Comparison of ENCODE assay signal across 20 cellular contexts in genomic region chr10:11504566-11505285, GRCh38.
DNase-seq lines count a peak whose midpoint lies in the region; ATAC-seq, FAIRE-seq and TF ChIP-seq lines count a peak whose summit lies in the region.
"Had no signal": no experiment of that assay in that cellular context is flagged by ENCODE, and none has a peak within 500 bp of the region (broad histone marks: within the 10 kb centered on the region; RNA-seq: fewer than 3 reads in every experiment).

No MANE protein-coding gene starts in this region.

- no peak overlapping the region for H3K18ac ChIP-seq in H9 (ENCODE audit: insufficient read length, low read depth, low read length)

- no peak overlapping the region for H3K14ac ChIP-seq in H9 (ENCODE audit: insufficient read depth, low read length)

- H3K4me1 ChIP-seq in A549 (no peaks in the 10 kb centered on the region), H9 (ENCODE audit: insufficient read depth, low read length) (no peaks in the 10 kb centered on the region), ascending aorta (no peaks in the 10 kb centered on the region)

- H3K4ac ChIP-seq in H9 (ENCODE audit: low read depth, low read length) = no peak overlapping the region

- H2BK20ac ChIP-seq in H9 (ENCODE audit: low read depth, low read length, poor library complexity, severe bottlenecking) = no peak overlapping the region

- no peak overlapping the region for H3K9ac ChIP-seq in H9 (ENCODE audit: extremely low read depth, insufficient read length, low read length)
- H3K9ac ChIP-seq: BLaER1, KMS-11 had no signal

- no peak for ATAC-seq in A549
- no peak for ATAC-seq in stimulated activated effector memory CD8-positive, alpha-beta T cell treated with anti-CD3 and anti-CD28 coated beads, Interleukin-12 subunit alpha, Interleukin-12 subunit beta, amount 100 ng/mL, for 72 hours

- no peak for TF ChIP-seq RAD21 in A549 (conservative IDR thresholded peaks at IDR 0.05 in 1 of 2, IDR thresholded peaks at IDR 0.05 in 1 of 2)

- no peaks in the 10 kb centered on the region for H4K20me1 ChIP-seq in H9 (ENCODE audit: control insufficient read depth, insufficient read depth, insufficient read length)

- peak; percentile 54 for FAIRE-seq in A549 (lab: Jason Lieb, UNC)
- FAIRE-seq: GM12878, H1 had no signal

- H3K56ac ChIP-seq in H9 (ENCODE audit: insufficient read length, low read depth, low read length) = no peak overlapping the region

- H3K27ac ChIP-seq in A549 (no peak overlapping the region), H9 (ENCODE audit: insufficient read length, low read depth, low read length) (no peak overlapping the region), ascending aorta (no peak overlapping the region)
- H3K27ac ChIP-seq: BLaER1, KMS-11 had no signal

- no peaks in the 10 kb centered on the region for H3K23me2 ChIP-seq in H9 (ENCODE audit: insufficient read length, low read depth, low read length, poor library complexity, severe bottlenecking)

- no peaks in the 10 kb centered on the region for H3K79me1 ChIP-seq in H9 (ENCODE audit: insufficient read depth, low read depth, low read length, poor library complexity, severe bottlenecking)

- no peak overlapping the region for H4K8ac ChIP-seq in H9 (replicated peaks; ENCODE audit: insufficient read length, low read depth, low read length)

- H3K4me1 Mint-ChIP-seq in H9 = peaks cover 11 to 15% of the 10 kb centered on the region in 2 experiments
- peaks cover 43% of the 10 kb centered on the region for H3K4me1 Mint-ChIP-seq in brain
- H3K4me1 Mint-ChIP-seq in nephron progenitor cell = peaks cover 14% of the 10 kb centered on the region
- peaks cover 9% of the 10 kb centered on the region for H3K4me1 Mint-ChIP-seq in progenitor cell of endocrine pancreas (ENCODE audit: low read depth)
- H3K4me1 Mint-ChIP-seq in stimulated activated effector memory CD8-positive, alpha-beta T cell treated with anti-CD3 and anti-CD28 coated beads, Interleukin-12 subunit alpha, Interleukin-12 subunit beta, amount 100 ng/mL, for 72 hours = no peaks in the 10 kb centered on the region

- H3K36me3 Mint-ChIP-seq in H9 (ENCODE audit: insufficient read depth in 1 of 3, low read depth in 3 of 3) (peaks cover 0 to 4% (median 2%) of the 10 kb centered on the region in 3 experiments; a peak in 4 of 7 replicates), brain (peaks cover 39% of the 10 kb centered on the region), nephron progenitor cell (ENCODE audit: low read depth) (peaks cover 68% of the 10 kb centered on the region), progenitor cell of endocrine pancreas (ENCODE audit: insufficient read depth) (peaks cover 7% of the 10 kb centered on the region)
- no peaks in the 10 kb centered on the region for H3K36me3 Mint-ChIP-seq in stimulated activated effector memory CD8-positive, alpha-beta T cell treated with anti-CD3 and anti-CD28 coated beads, Interleukin-12 subunit alpha, Interleukin-12 subunit beta, amount 100 ng/mL, for 72 hours

- H3K4me3 ChIP-seq in A549 (no peak overlapping the region), ascending aorta (no peak overlapping the region)
- H3K4me3 ChIP-seq: BLaER1, GM12878 had no signal

- peaks cover 0 to 3% of the 10 kb centered on the region in 2 donors for H3K36me3 ChIP-seq in ascending aorta

- H3K27me3 ChIP-seq in H9 (ENCODE audit: insufficient read depth, low read length) = no peaks in the 10 kb centered on the region
- H3K27me3 ChIP-seq in ascending aorta = no peaks in the 10 kb centered on the region
- H3K27me3 ChIP-seq: BLaER1 had no signal

- DNase-seq in A549 (ENCODE audit: low read depth in 1 of 2, low spot score in 1 of 2) (no peak), H9 (no peak), nephron progenitor cell (no peak), ascending aorta (ENCODE audit: low spot score in 2 of 2) (no peak), progenitor cell of endocrine pancreas (ENCODE audit: low spot score, unreplicated experiment) (no peak)
- DNase-seq in activated CD4-positive, alpha-beta T cell treated with anti-CD3 and anti-CD28 coated beads, Interleukin-2, amount 50 U/mL, for 48 hours = no peak
- no peak for DNase-seq in stimulated activated effector memory CD8-positive, alpha-beta T cell treated with anti-CD3 and anti-CD28 coated beads, Interleukin-12 subunit alpha, Interleukin-12 subunit beta, amount 100 ng/mL, for 72 hours (ENCODE audit: low spot score in 2 of 2)
- DNase-seq: Caco-2; CD4-positive, alpha-beta T cell; DMS 273 treated with DMSO at 0.1 percent for 48 hours; DMS79 treated with DMSO at 0.1 percent for 48 hours; NCI-H1092 treated with DMSO at 0.1 percent for 48 hours; NCI-H1436 treated with DMSO at 0.1 percent for 48 hours; NCI-H1930; NCI-H510A had no signal

- H3K9me3 Mint-ChIP-seq in H9 (no peaks in the 10 kb centered on the region), brain (no peaks in the 10 kb centered on the region), nephron progenitor cell (no peaks in the 10 kb centered on the region), progenitor cell of endocrine pancreas (ENCODE audit: low read depth) (no peaks in the 10 kb centered on the region)
- H3K9me3 Mint-ChIP-seq in stimulated activated effector memory CD8-positive, alpha-beta T cell treated with anti-CD3 and anti-CD28 coated beads, Interleukin-12 subunit alpha, Interleukin-12 subunit beta, amount 100 ng/mL, for 72 hours = no peaks in the 10 kb centered on the region
- H3K9me3 Mint-ChIP-seq: CD4-positive, alpha-beta T cell had no signal

- no peak for TF ChIP-seq POLR2A in A549 (IDR thresholded peaks at IDR 0.05; ENCODE audit: low read length)

- H2BK5ac ChIP-seq in H9 (ENCODE audit: insufficient read length, low read length) = no peak overlapping the region

- H3T11ph ChIP-seq in H9 (ENCODE audit: low read length) = no peak overlapping the region

- H3K27ac Mint-ChIP-seq in H9 (peak overlapping the region in 2 of 3 experiments; percentile 5 to 12; a peak in 2 of 7 replicates), brain (peak overlapping the region; percentile 18 to 92 (median 73)), nephron progenitor cell (peak overlapping the region; percentile 63), progenitor cell of endocrine pancreas (no peak overlapping the region)
- no peak overlapping the region for H3K27ac Mint-ChIP-seq in stimulated activated effector memory CD8-positive, alpha-beta T cell treated with anti-CD3 and anti-CD28 coated beads, Interleukin-12 subunit alpha, Interleukin-12 subunit beta, amount 100 ng/mL, for 72 hours
- H3K27ac Mint-ChIP-seq: CD4-positive, alpha-beta T cell had no signal

- H3K27me3 Mint-ChIP-seq in H9 (ENCODE audit: low read depth) (no peaks in the 10 kb centered on the region), brain (no peaks in the 10 kb centered on the region), nephron progenitor cell (ENCODE audit: low read depth, poor library complexity) (no peaks in the 10 kb centered on the region), progenitor cell of endocrine pancreas (no peaks in the 10 kb centered on the region)
- H3K27me3 Mint-ChIP-seq: CD4-positive, alpha-beta T cell had no signal

- no peak overlapping the region for H2BK120ac ChIP-seq in H9 (ENCODE audit: low read depth, low read length, poor library complexity, severe bottlenecking)

- no peak overlapping the region for H3K4me3 Mint-ChIP-seq in H9
- H3K4me3 Mint-ChIP-seq in brain = peak overlapping the region in 2 of 5 experiments; percentile 34 to 43
- H3K4me3 Mint-ChIP-seq in nephron progenitor cell = no peak overlapping the region
- no peak overlapping the region for H3K4me3 Mint-ChIP-seq in progenitor cell of endocrine pancreas (ENCODE audit: low read depth)
- H3K4me3 Mint-ChIP-seq in stimulated activated effector memory CD8-positive, alpha-beta T cell treated with anti-CD3 and anti-CD28 coated beads, Interleukin-12 subunit alpha, Interleukin-12 subunit beta, amount 100 ng/mL, for 72 hours = no peak overlapping the region
- H3K4me3 Mint-ChIP-seq: CD4-positive, alpha-beta T cell had no signal

- H2AFZ ChIP-seq in H9 (ENCODE audit: low read length) = no peak overlapping the region

- no peak overlapping the region for H3K23ac ChIP-seq in H9 (ENCODE audit: insufficient read length, low read depth, low read length)

- CTCF ChIA-PET in A549 (lab: Yijun Ruan, JAX) = interaction anchor here (0.8 to 2.4 kb wide), 6 partner anchors 10 to 254 kb away, joined by 3 to 19 read pairs (median 4); no protein-coding TSS in a partner anchor

- no peak overlapping the region for H4K91ac ChIP-seq in H9 (ENCODE audit: insufficient read length, low read depth, low read length)

- intact Hi-C loops in ascending aorta (cut with DNase I) = no loop called here

- H2BK12ac ChIP-seq in H9 (ENCODE audit: insufficient read length, low read depth, low read length) = no peak overlapping the region

- no peak overlapping the region for H4K5ac ChIP-seq in H9 (ENCODE audit: insufficient read length, low read depth, low read length)

- H2BK15ac ChIP-seq in H9 (ENCODE audit: low read depth, low read length) = no peak overlapping the region

- no peaks in the 10 kb centered on the region for H3K79me2 ChIP-seq in H9 (ENCODE audit: insufficient read depth, low read length)

- 89% methylated on average over 7 of the region's 7 CpGs for WGBS in A549 (ENCODE audit: missing lambda C conversion rate)
- no CpG with 5 or more reads among the region's 7 CpGs for WGBS in H9 (ENCODE audit: extremely low coverage, insufficient read length, low lambda C conversion rate)

- POLR2A ChIA-PET in A549 (lab: Yijun Ruan, JAX) = no interaction called here

- H2AK5ac ChIP-seq in H9 (ENCODE audit: insufficient read length, low read length) = no peak overlapping the region

- TF ChIP-seq EP300 in A549 (IDR thresholded peaks at IDR 0.05) = no peak

- H3K9me3 ChIP-seq in A549 = no peaks in the 10 kb centered on the region
- no peaks in the 10 kb centered on the region for H3K9me3 ChIP-seq in H9 (ENCODE audit: control insufficient read depth, low read depth, low read length)
- no peaks in the 10 kb centered on the region for H3K9me3 ChIP-seq in ascending aorta
- H3K9me3 ChIP-seq: BLaER1, Caco-2 had no signal

- TF ChIP-seq CTCF in A549 (IDR thresholded peaks at IDR 0.05) (no peak), H9 (conservative IDR thresholded peaks at IDR 0.05) (no peak), brain (conservative IDR thresholded peaks at IDR 0.05) (no peak), nephron progenitor cell (IDR thresholded peaks at IDR 0.05) (no peak), ascending aorta (IDR thresholded peaks at IDR 0.05) (no peak), progenitor cell of endocrine pancreas (IDR thresholded peaks at IDR 0.05; ENCODE audit: unreplicated experiment) (no peak)

- no peak overlapping the region for H3K4me2 ChIP-seq in A549
- H3K4me2 ChIP-seq in H9 (ENCODE audit: insufficient read depth, insufficient read length, low read length) = no peak overlapping the region
- H3K4me2 ChIP-seq: BLaER1, KMS-11 had no signal

TF ChIP-seq in A549, 52 proteins besides CTCF, POLR2A, EP300 and RAD21 (continues in another document):
- no peak for TF ChIP-seq CBX2 (IDR thresholded peaks at IDR 0.05; ENCODE audit: borderline replicate concordance, low read depth)
- no peak for TF ChIP-seq CEBPB (IDR thresholded peaks at IDR 0.05)
- no peak for TF ChIP-seq MAZ (IDR thresholded peaks at IDR 0.05; ENCODE audit: borderline replicate concordance, low read depth, low read length)
- TF ChIP-seq TP53 (CRISPR knock-in tag; IDR thresholded peaks at IDR 0.05) = no peak
- TF ChIP-seq HOXA7 (CRISPR knock-in tag; IDR thresholded peaks at IDR 0.05) = no peak
- no peak for TF ChIP-seq RNF2 (IDR thresholded peaks at IDR 0.05; ENCODE audit: borderline replicate concordance, low read depth)

Comparison
In these comparisons a context has a peak if more than half of its experiments do, and no peak if none do; other contexts are left out.
1. H3K27ac Mint-ChIP-seq: peak in H9 (2 of 3), brain (5 of 5) and nephron progenitor cell (single experiment); none in progenitor cell of endocrine pancreas (single experiment) and stimulated activated effector memory CD8-positive, alpha-beta T cell treated with anti-CD3 and anti-CD28 coated beads, Interleukin-12 subunit alpha, Interleukin-12 subunit beta, amount 100 ng/mL, for 72 hours (single experiment).